1 cellular context compared by ENCODE assay signal in genomic region chr5:134536876-134537275, GRCh38.
TF ChIP-seq lines count a peak whose summit lies in the region.

No MANE protein-coding gene starts in this region.

TF ChIP-seq in H1, 55 proteins besides CTCF, POLR2A, EP300 and RAD21:
- TF ChIP-seq TCF12 (IDR thresholded peaks at IDR 0.05; ENCODE audit: low read depth, low read length) (no peak), E2F6 (IDR thresholded peaks at IDR 0.05) (no peak), TEAD4 (IDR thresholded peaks at IDR 0.05; ENCODE audit: low read depth, low read length) (no peak), BACH1 (IDR thresholded peaks at IDR 0.05; ENCODE audit: low read length) (no peak), BRCA1 (IDR thresholded peaks at IDR 0.05; ENCODE audit: low read depth, low read length) (no peak), JUND (IDR thresholded peaks at IDR 0.05; ENCODE audit: low read length) (no peak)
